12 cellular contexts compared by ENCODE assay signal in the genomic region with DNA sequence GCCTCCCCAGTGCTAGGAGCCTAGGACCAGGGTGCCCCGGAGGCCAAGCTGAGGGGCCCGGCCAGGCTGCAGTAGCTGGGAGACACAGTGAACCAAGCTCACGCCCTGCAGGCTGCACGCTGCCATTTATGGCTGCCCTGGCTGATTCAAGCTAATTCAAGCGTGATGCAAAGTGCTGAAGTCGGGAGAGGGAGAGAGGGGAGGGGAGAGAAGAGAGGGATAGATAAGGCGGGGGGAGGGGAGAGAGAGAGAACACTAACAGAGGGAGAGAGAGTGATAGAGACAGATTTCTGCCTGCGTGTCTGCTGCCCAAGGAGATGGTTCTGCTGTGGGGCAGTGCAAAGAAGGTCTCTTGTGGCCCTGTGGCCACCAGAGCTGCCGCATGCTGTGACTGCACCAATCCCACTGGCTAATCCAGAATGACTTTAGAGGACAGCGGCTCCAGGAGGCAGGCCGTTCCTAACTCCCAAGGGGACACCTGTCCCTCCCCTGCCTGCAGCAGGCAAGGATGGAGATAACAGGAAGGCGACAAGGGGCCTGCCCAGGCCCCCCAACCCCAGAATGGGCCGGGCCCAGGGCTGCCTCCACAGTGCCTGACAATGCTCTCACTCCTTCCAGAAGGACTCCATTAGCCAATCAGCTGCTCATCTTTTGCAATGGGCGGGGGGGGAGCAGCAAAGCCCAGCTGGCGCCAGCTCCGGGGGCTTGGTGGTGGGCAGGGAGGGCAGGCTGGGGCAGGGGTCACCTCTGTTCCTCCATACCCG. TPM values are rescaled to one million over a fixed set of nuclear protein-coding genes. Genes with fewer than 3 reads are reported as not detected.
DNase-seq lines count a peak whose midpoint lies in the region; ATAC-seq and TF ChIP-seq lines count a peak whose summit lies in the region.
"Had no signal": no experiment of that assay in that cellular context is flagged by ENCODE, and none has a peak within 500 bp of the region (broad histone marks: within the 10 kb centered on the region; RNA-seq: fewer than 3 reads in every experiment).

No MANE protein-coding gene starts in this region.

- peaks cover 10% of the 10 kb centered on the region for H3K4me1 ChIP-seq in PC-3 (ENCODE audit: insufficient read depth, low read length)

- no peaks in the 10 kb centered on the region for H3F3A ChIP-seq in PC-3 (ENCODE audit: low read length, unreplicated experiment)

- H3K4me3 Mint-ChIP-seq in natural killer cell treated with Interleukin-12 subunit alpha and Interleukin-12 subunit beta and Interleukin-15 and Interleukin-18, amount 100 ng/mL, for 72 hours: no peak overlapping the region
- H3K4me3 Mint-ChIP-seq in natural killer cell (no peak overlapping the region), mesothelial cell of epicardium (no peak overlapping the region)
- H3K4me3 Mint-ChIP-seq: CD4-positive, CD25-positive, alpha-beta regulatory T cell had no signal

- intact Hi-C loops in natural killer cell (cut with micrococcal nuclease) (no loop called here), PC-3 (cut with micrococcal nuclease) (no loop called here)

- H4K20me1 ChIP-seq in PC-3 (ENCODE audit: low read length): no peaks in the 10 kb centered on the region

- H3K27ac Mint-ChIP-seq in natural killer cell treated with Interleukin-12 subunit alpha and Interleukin-12 subunit beta and Interleukin-15 and Interleukin-18, amount 100 ng/mL, for 72 hours: peak overlapping the region in 1 of 2 donors; percentile 39
- H3K27ac Mint-ChIP-seq in natural killer cell (no peak overlapping the region), mesothelial cell of epicardium (peak overlapping the region; percentile 72)
- H3K27ac Mint-ChIP-seq: CD4-positive, CD25-positive, alpha-beta regulatory T cell had no signal

- no peak overlapping the region for H3K4me2 ChIP-seq in PC-3 (ENCODE audit: low read length)

- H2AFZ ChIP-seq in PC-3 (ENCODE audit: low read length): no peak overlapping the region

- H3K27ac ChIP-seq in cingulate gyrus (ENCODE audit: low read depth, low read length) (peak overlapping the region; percentile 10), PC-3 (ENCODE audit: low read length) (no peak overlapping the region)
- H3K27ac ChIP-seq: VCaP had no signal

- H3K79me2 ChIP-seq in PC-3 (ENCODE audit: low read length): 0 out of 2 replicates have a peak, but pooled peaks cover under 1% of the 10 kb centered on the region

- H3K9ac ChIP-seq in PC-3 (ENCODE audit: low read length): no peak overlapping the region

- H3K27me3 Mint-ChIP-seq in natural killer cell treated with Interleukin-12 subunit alpha and Interleukin-12 subunit beta and Interleukin-15 and Interleukin-18, amount 100 ng/mL, for 72 hours: no peaks in the 10 kb centered on the region
- H3K27me3 Mint-ChIP-seq in natural killer cell (ENCODE audit: low read depth in 2 of 2) (no peaks in the 10 kb centered on the region), mesothelial cell of epicardium (ENCODE audit: low read depth) (no peaks in the 10 kb centered on the region)

- TF ChIP-seq POLR2A in GM18505 (IDR thresholded peaks at IDR 0.05; ENCODE audit: borderline replicate concordance, extremely low read depth, insufficient read depth, insufficient read length): no peak

- H3K36me3 ChIP-seq in PC-3 (ENCODE audit: low read depth, low read length): no peaks in the 10 kb centered on the region

- no TSS peak for BruUV-seq in PC-3 (replicated peaks; lab: Mats Ljungman, UMichigan)

- ATAC-seq in natural killer cell treated with Interleukin-12 subunit alpha and Interleukin-12 subunit beta and Interleukin-15 and Interleukin-18, amount 100 ng/mL, for 72 hours: no peak
- ATAC-seq in natural killer cell: no peak
- no peak for ATAC-seq in GM18505 (IDR thresholded peaks at IDR 0.05; ENCODE audit: unreplicated experiment)
- ATAC-seq in HG03097 (IDR thresholded peaks at IDR 0.05; ENCODE audit: low FRiP score, unreplicated experiment): no peak
- ATAC-seq in PC-3: no peak
- ATAC-seq: body of pancreas had no signal

- H3K9me3 ChIP-seq in PC-3 (ENCODE audit: low read length): no peaks in the 10 kb centered on the region
- H3K9me3 ChIP-seq: body of pancreas had no signal

- POLR2A ChIA-PET in PC-3 (lab: Charles Lee; ENCODE audit: unreplicated experiment): interaction anchor here (0.6 kb wide), 1 partner anchor 13 kb away, joined by 3 read pairs; a partner anchor contains a TSS

- TF ChIP-seq CTCF in natural killer cell (IDR thresholded peaks at IDR 0.05) (no peak), mesothelial cell of epicardium (IDR thresholded peaks at IDR 0.05; ENCODE audit: unreplicated experiment) (no peak), PC-3 (conservative IDR thresholded peaks at IDR 0.05; ENCODE audit: low read depth, low read length) (no peak)

- no peaks in the 10 kb centered on the region for H3K9me2 ChIP-seq in PC-3 (replicated peaks; ENCODE audit: low read length)

- H3K36me3 Mint-ChIP-seq in natural killer cell treated with Interleukin-12 subunit alpha and Interleukin-12 subunit beta and Interleukin-15 and Interleukin-18, amount 100 ng/mL, for 72 hours: no peaks in the 10 kb centered on the region
- H3K36me3 Mint-ChIP-seq in natural killer cell (no peaks in the 10 kb centered on the region), mesothelial cell of epicardium (peaks cover 2% of the 10 kb centered on the region)
- H3K36me3 Mint-ChIP-seq: CD4-positive, CD25-positive, alpha-beta regulatory T cell had no signal

- peaks cover 10 to 14% of the 10 kb centered on the region in 2 donors for H3K4me1 Mint-ChIP-seq in natural killer cell treated with Interleukin-12 subunit alpha and Interleukin-12 subunit beta and Interleukin-15 and Interleukin-18, amount 100 ng/mL, for 72 hours (ENCODE audit: low read depth in 2 of 2)
- H3K4me1 Mint-ChIP-seq in natural killer cell (peaks cover 0 to 45% of the 10 kb centered on the region in 2 donors), mesothelial cell of epicardium (peaks cover 33% of the 10 kb centered on the region)

- H3K9me3 Mint-ChIP-seq in natural killer cell treated with Interleukin-12 subunit alpha and Interleukin-12 subunit beta and Interleukin-15 and Interleukin-18, amount 100 ng/mL, for 72 hours: no peaks in the 10 kb centered on the region
- H3K9me3 Mint-ChIP-seq in natural killer cell (no peaks in the 10 kb centered on the region), mesothelial cell of epicardium (no peaks in the 10 kb centered on the region)
- H3K9me3 Mint-ChIP-seq: CD4-positive, CD25-positive, alpha-beta regulatory T cell had no signal

- H3K4me3 ChIP-seq in PC-3 (ENCODE audit: low read length): no peak overlapping the region
- H3K4me3 ChIP-seq: body of pancreas had no signal

- DNase-seq in natural killer cell treated with Interleukin-12 subunit alpha and Interleukin-12 subunit beta and Interleukin-15 and Interleukin-18, amount 100 ng/mL, for 72 hours (ENCODE audit: low spot score): peak; percentile 47
- no peak for DNase-seq in natural killer cell
- DNase-seq in mesothelial cell of epicardium (ENCODE audit: low spot score in 2 of 2, unreplicated experiment in 2 of 2): no peak
- DNase-seq in PC-3: no peak
- no peak for DNase-seq in OCI-M2 (lab: John Stamatoyannopoulos, UW; ENCODE audit: unreplicated experiment)
- DNase-seq: body of pancreas; CD4-positive, CD25-positive, alpha-beta regulatory T cell; Karpas-422 had no signal

- CTCF ChIA-PET in PC-3 (lab: Charles Lee): no interaction called here

- H3K27me3 ChIP-seq in PC-3 (ENCODE audit: low read length): no peaks in the 10 kb centered on the region
- H3K27me3 ChIP-seq: body of pancreas had no signal

RNA-seq across cellular contexts. Expression of a gene that starts 12.9 kb away (rescaled TPM):
- total RNA-seq in natural killer cell treated with Interleukin-12 subunit alpha and Interleukin-12 subunit beta and Interleukin-15 and Interleukin-18, amount 100 ng/mL, for 72 hours: 10 to 100 TPM; 18.1 to 19.4 TPM
- total RNA-seq in natural killer cell (10 to 100 TPM; 31.6 to 47.6 (median 46.5) TPM), mesothelial cell of epicardium (53.6 to 57.9 TPM (median 56.5 TPM) in 3 replicates), PC-3 (2014; rRNA removed) (98.3 and 148 TPM in 2 replicates)

RNA-seq across cellular contexts. Expression of a gene that starts 28.5 kb away (rescaled TPM):
- total RNA-seq in natural killer cell treated with Interleukin-12 subunit alpha and Interleukin-12 subunit beta and Interleukin-15 and Interleukin-18, amount 100 ng/mL, for 72 hours: 10 to 100 TPM; 74.3 to 97.1 TPM
- total RNA-seq in natural killer cell (100 to 1,000 TPM; 169 to 257 (median 195) TPM), mesothelial cell of epicardium (15.2 to 17.4 TPM (median 15.7 TPM) in 3 replicates), PC-3 (2014; rRNA removed) (39.0 and 49.8 TPM in 2 replicates)

RNA-seq across cellular contexts. Expression of a gene that starts 28.8 kb away (rescaled TPM):
- total RNA-seq in natural killer cell treated with Interleukin-12 subunit alpha and Interleukin-12 subunit beta and Interleukin-15 and Interleukin-18, amount 100 ng/mL, for 72 hours: 10 to 100 TPM; 26.4 to 37.0 TPM
- total RNA-seq in natural killer cell (10 to 100 TPM; 31.9 to 57.7 (median 34.2) TPM), mesothelial cell of epicardium (22.0 to 25.6 TPM (median 22.1 TPM) in 3 replicates), PC-3 (2014; rRNA removed) (48.1 and 58.7 TPM in 2 replicates)

RNA-seq across cellular contexts. Expression of a gene that starts 39.2 kb away (rescaled TPM):
- 100 to 1,000 TPM; 373 to 571 TPM for total RNA-seq in natural killer cell treated with Interleukin-12 subunit alpha and Interleukin-12 subunit beta and Interleukin-15 and Interleukin-18, amount 100 ng/mL, for 72 hours
- total RNA-seq in natural killer cell: 100 to 1,000 TPM; 402 to 548 (median 503) TPM
- total RNA-seq in mesothelial cell of epicardium: 229 to 239 TPM (median 231 TPM) in 3 replicates
- total RNA-seq in PC-3 (2014; rRNA removed): 562 and 859 TPM in 2 replicates

RNA-seq across cellular contexts. Expression of a gene that starts 40.0 kb away (rescaled TPM):
- 10 to 100 TPM; 18.1 to 25.5 TPM for total RNA-seq in natural killer cell treated with Interleukin-12 subunit alpha and Interleukin-12 subunit beta and Interleukin-15 and Interleukin-18, amount 100 ng/mL, for 72 hours
- total RNA-seq in natural killer cell (10 to 100 TPM; 32.7 to 44.0 (median 33.9) TPM), mesothelial cell of epicardium (34.4 to 39.7 TPM (median 34.7 TPM) in 3 replicates), PC-3 (2014; rRNA removed) (16.6 and 17.3 TPM in 2 replicates)
